ENCODE assay signal across 1 cellular context in genomic region chr1:7961199-7962010, GRCh38.
TF ChIP-seq lines count a peak whose summit lies in the region.

PARK7 (plus strand) TSS chr1:7961711; CDS start chr1:7962786, 1,075 bp downstream.

TF ChIP-seq in K562, 482 proteins besides CTCF, POLR2A, EP300 and RAD21 (continued from another document):
- TF ChIP-seq STAT5A (IDR thresholded peaks at IDR 0.05; ENCODE audit: borderline replicate concordance, low read length): peak; percentile 27; the same call in 1 of the 2 replicates
